In genomic region chr1:30724175-30724574, GRCh38 we compare ENCODE assay signal across 1 cellular context.
TF ChIP-seq lines count a peak whose summit lies in the region.

No MANE protein-coding gene starts in this region.

TF ChIP-seq in endothelial cell of umbilical vein, 7 proteins besides CTCF, POLR2A, EP300 and RAD21:
- TF ChIP-seq EZH2 (IDR thresholded peaks at IDR 0.05; ENCODE audit: borderline replicate concordance, low read depth, low read length, severe bottlenecking), result no peak
- TF ChIP-seq JUN (IDR thresholded peaks at IDR 0.05; ENCODE audit: borderline replicate concordance, insufficient read depth, insufficient read length, low read depth), result no peak
- TF ChIP-seq MYC (IDR thresholded peaks at IDR 0.05; ENCODE audit: low read depth, low read length), result no peak
- no peak for TF ChIP-seq FOS (IDR thresholded peaks at IDR 0.05; ENCODE audit: borderline replicate concordance, insufficient read depth, low read length)
- no peak for TF ChIP-seq POLR2AphosphoS5 (IDR thresholded peaks at IDR 0.05; ENCODE audit: insufficient read depth, low read depth, low read length)
- no peak for TF ChIP-seq MAX (IDR thresholded peaks at IDR 0.05; ENCODE audit: insufficient read depth, insufficient read length)
- no peak for TF ChIP-seq GATA2 (IDR thresholded peaks at IDR 0.05; ENCODE audit: insufficient read depth, insufficient read length, low read depth, low read length)
